Comparison of ENCODE assay signal across 16 cellular contexts in the genomic region with DNA sequence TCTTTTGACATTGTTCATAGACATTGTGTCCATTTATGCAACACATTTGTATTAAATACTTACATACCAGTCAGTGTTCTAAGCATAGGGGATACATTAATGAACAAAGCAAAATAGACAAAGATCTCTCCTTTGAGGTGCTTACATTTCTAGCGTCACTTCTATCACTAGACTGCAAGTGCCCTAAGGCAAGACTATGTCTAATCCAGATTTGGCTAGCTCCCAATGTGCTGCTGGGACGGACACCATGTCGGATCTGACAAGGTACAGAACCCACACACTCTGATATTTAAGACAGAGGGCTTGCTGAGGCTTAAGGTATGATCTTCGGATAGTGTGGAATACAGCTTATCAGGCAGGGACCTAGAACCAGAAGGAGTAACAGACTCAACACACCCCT. TPM values are rescaled to one million over a fixed set of nuclear protein-coding genes. Genes with fewer than 3 reads are reported as not detected.
DNase-seq lines count a peak whose midpoint lies in the region; ATAC-seq and TF ChIP-seq lines count a peak whose summit lies in the region.
"Had no signal": no experiment of that assay in that cellular context is flagged by ENCODE, and none has a peak within 500 bp of the region (broad histone marks: within the 10 kb centered on the region; RNA-seq: fewer than 3 reads in every experiment).

No MANE protein-coding gene starts in this region.

- no peaks in the 10 kb centered on the region for H3K23me2 ChIP-seq in H9 (ENCODE audit: insufficient read length, low read depth, low read length, poor library complexity, severe bottlenecking)

- H3K4me1 Mint-ChIP-seq in H9 (peaks cover 4 to 11% of the 10 kb centered on the region in 2 experiments), endothelial cell (ENCODE audit: unreplicated experiment) (peaks cover 7% of the 10 kb centered on the region)
- H3K4me1 Mint-ChIP-seq in activated naive CD8-positive, alpha-beta T cell treated with anti-CD3 and anti-CD28 coated beads, Interleukin-2, amount 50 U/mL, for 24 hours = peaks cover 6% of the 10 kb centered on the region
- H3K4me1 Mint-ChIP-seq: B cell; CD4-positive, alpha-beta memory T cell had no signal

- TF ChIP-seq CTCF in H9 (conservative IDR thresholded peaks at IDR 0.05) = no peak
- TF ChIP-seq CTCF in endothelial cell (IDR thresholded peaks at IDR 0.05; ENCODE audit: unreplicated experiment) = no peak

- H3K9me3 ChIP-seq in H9 (ENCODE audit: control insufficient read depth, low read depth, low read length) (no peaks in the 10 kb centered on the region), neuronal stem cell (replicated peaks in 1 of 2; ENCODE audit: control insufficient read depth in 2 of 2, insufficient read depth in 1 of 2, low read depth in 1 of 2, low read length in 2 of 2) (peaks cover 1 to 52% of the 10 kb centered on the region in 2 donors)

- DNase-seq in H9 (no peak), M059J (ENCODE audit: low read depth) (peak; percentile 91), endothelial cell (ENCODE audit: low spot score) (no peak), neuronal stem cell (ENCODE audit: low spot score) (no peak), DMS53 treated with DMSO at 0.1 percent for 48 hours (lab: John Stamatoyannopoulos, UW; ENCODE audit: unreplicated experiment) (no peak), putamen (ENCODE audit: low spot score) (no peak), HT-29 (ENCODE audit: low spot score) (no peak)
- DNase-seq in activated naive CD8-positive, alpha-beta T cell treated with anti-CD3 and anti-CD28 coated beads, Interleukin-2, amount 50 U/mL, for 24 hours = no peak
- DNase-seq: CD4-positive, alpha-beta memory T cell; DMS153; DND-41; GF-D8 had no signal

- no peak for ATAC-seq in activated naive CD8-positive, alpha-beta T cell treated with anti-CD3 and anti-CD28 coated beads, Interleukin-2, amount 50 U/mL, for 24 hours
- ATAC-seq: HCT116, HepG2 had no signal

- no peak overlapping the region for H3T11ph ChIP-seq in H9 (ENCODE audit: low read length)

- no peaks in the 10 kb centered on the region for H3K36me3 ChIP-seq in neuronal stem cell (replicated peaks in 1 of 2; ENCODE audit: control insufficient read depth in 2 of 2, insufficient read depth in 2 of 2, low read length in 2 of 2)

- no peak overlapping the region for H2BK15ac ChIP-seq in H9 (ENCODE audit: low read depth, low read length)
- H2BK15ac ChIP-seq in neuronal stem cell (ENCODE audit: low read length) = no peak overlapping the region

- H2BK120ac ChIP-seq in H9 (ENCODE audit: low read depth, low read length, poor library complexity, severe bottlenecking) = no peak overlapping the region
- H2BK120ac ChIP-seq in neuronal stem cell (ENCODE audit: low read depth, low read length) = no peak overlapping the region

- H4K20me1 ChIP-seq in H9 (ENCODE audit: control insufficient read depth, insufficient read depth, insufficient read length) = no peaks in the 10 kb centered on the region

- H3K14ac ChIP-seq in H9 (ENCODE audit: insufficient read depth, low read length) (no peak overlapping the region), neuronal stem cell (ENCODE audit: low read length) (no peak overlapping the region)

- H4K91ac ChIP-seq in H9 (ENCODE audit: insufficient read length, low read depth, low read length) (no peak overlapping the region), neuronal stem cell (ENCODE audit: low read depth, low read length, poor library complexity) (no peak overlapping the region)

- H3K79me1 ChIP-seq in H9 (ENCODE audit: insufficient read depth, low read depth, low read length, poor library complexity, severe bottlenecking) (no peaks in the 10 kb centered on the region), neuronal stem cell (ENCODE audit: low read depth, low read length) (no peaks in the 10 kb centered on the region)

- H3K4me3 Mint-ChIP-seq in H9 (no peak overlapping the region), endothelial cell (ENCODE audit: unreplicated experiment) (no peak overlapping the region)
- no peak overlapping the region for H3K4me3 Mint-ChIP-seq in activated naive CD8-positive, alpha-beta T cell treated with anti-CD3 and anti-CD28 coated beads, Interleukin-2, amount 50 U/mL, for 24 hours
- H3K4me3 Mint-ChIP-seq: B cell; CD4-positive, alpha-beta memory T cell had no signal

- no peak overlapping the region for H3K4me3 ChIP-seq in neuronal stem cell (ENCODE audit: low read length in 2 of 2)

- H3K4me1 ChIP-seq in H9 (ENCODE audit: insufficient read depth, low read length) (no peaks in the 10 kb centered on the region; the same call in 1 of the 2 replicates), neuronal stem cell (ENCODE audit: control insufficient read depth in 2 of 2, insufficient read depth in 1 of 2, low read depth in 1 of 2, low read length in 2 of 2) (peaks cover 16 to 17% of the 10 kb centered on the region in 2 donors)

- H3K27ac Mint-ChIP-seq in H9 (0 out of 7 replicates have a peak overlapping the region, but pooled peaks of 1 of the 3 experiments have one; percentile 2), endothelial cell (ENCODE audit: unreplicated experiment) (peak overlapping the region; percentile 31)
- no peak overlapping the region for H3K27ac Mint-ChIP-seq in activated naive CD8-positive, alpha-beta T cell treated with anti-CD3 and anti-CD28 coated beads, Interleukin-2, amount 50 U/mL, for 24 hours
- H3K27ac Mint-ChIP-seq: B cell; CD4-positive, alpha-beta memory T cell had no signal

- H2BK12ac ChIP-seq in H9 (ENCODE audit: insufficient read length, low read depth, low read length) (no peak overlapping the region), neuronal stem cell (ENCODE audit: low read length) (no peak overlapping the region)

- H3K9me3 Mint-ChIP-seq in H9 (peaks cover 37 to 44% of the 10 kb centered on the region in 2 experiments), endothelial cell (ENCODE audit: unreplicated experiment) (no peaks in the 10 kb centered on the region)
- H3K9me3 Mint-ChIP-seq in activated naive CD8-positive, alpha-beta T cell treated with anti-CD3 and anti-CD28 coated beads, Interleukin-2, amount 50 U/mL, for 24 hours = peaks cover 30% of the 10 kb centered on the region

- no peaks in the 10 kb centered on the region for H3K27me3 Mint-ChIP-seq in H9 (ENCODE audit: low read depth)
- peaks cover 2% of the 10 kb centered on the region for H3K27me3 Mint-ChIP-seq in endothelial cell (ENCODE audit: unreplicated experiment)
- no peaks in the 10 kb centered on the region for H3K27me3 Mint-ChIP-seq in activated naive CD8-positive, alpha-beta T cell treated with anti-CD3 and anti-CD28 coated beads, Interleukin-2, amount 50 U/mL, for 24 hours
- H3K27me3 Mint-ChIP-seq: B cell had no signal

- H3K4me2 ChIP-seq in H9 (ENCODE audit: insufficient read depth, insufficient read length, low read length) (no peak overlapping the region), neuronal stem cell (ENCODE audit: insufficient read depth, low read length, poor library complexity, severe bottlenecking) (no peak overlapping the region)

- peak overlapping the region; percentile 17 for H3K18ac ChIP-seq in H9 (ENCODE audit: insufficient read length, low read depth, low read length)
- H3K18ac ChIP-seq in neuronal stem cell (ENCODE audit: low read length) = peak overlapping the region; percentile 11

- H4K8ac ChIP-seq in H9 (replicated peaks; ENCODE audit: insufficient read length, low read depth, low read length) (no peak overlapping the region), neuronal stem cell (ENCODE audit: low read depth, low read length) (no peak overlapping the region)

- H4K5ac ChIP-seq in H9 (ENCODE audit: insufficient read length, low read depth, low read length) = no peak overlapping the region

- H3K4ac ChIP-seq in H9 (ENCODE audit: low read depth, low read length) (no peak overlapping the region), neuronal stem cell (ENCODE audit: low read length) (no peak overlapping the region)

- H2BK20ac ChIP-seq in H9 (ENCODE audit: low read depth, low read length, poor library complexity, severe bottlenecking) = peak overlapping the region; percentile 32

- H3K27me3 ChIP-seq in H9 (ENCODE audit: insufficient read depth, low read length) (no peaks in the 10 kb centered on the region), neuronal stem cell (ENCODE audit: control insufficient read depth in 3 of 3, insufficient read depth in 3 of 3, low read depth in 1 of 3, low read length in 3 of 3) (no peaks in the 10 kb centered on the region)

- peak overlapping the region; percentile 27 for H2AK5ac ChIP-seq in H9 (ENCODE audit: insufficient read length, low read length)
- H2AK5ac ChIP-seq in neuronal stem cell (ENCODE audit: low read depth, low read length) = no peak overlapping the region

- H3K56ac ChIP-seq in H9 (ENCODE audit: insufficient read length, low read depth, low read length) = no peak overlapping the region

- no peaks in the 10 kb centered on the region for H3K79me2 ChIP-seq in H9 (ENCODE audit: insufficient read depth, low read length)

- H3K27ac ChIP-seq in H9 (ENCODE audit: insufficient read length, low read depth, low read length) = no peak overlapping the region
- H3K27ac ChIP-seq in neuronal stem cell (replicated peaks; ENCODE audit: low read length) = peak overlapping the region; percentile 95
- H3K27ac ChIP-seq: C4-2B had no signal

- H3K9ac ChIP-seq in H9 (ENCODE audit: extremely low read depth, insufficient read length, low read length) (no peak overlapping the region), neuronal stem cell (ENCODE audit: low read depth, low read length, poor library complexity) (no peak overlapping the region)

- H3K36me3 Mint-ChIP-seq in H9 (ENCODE audit: insufficient read depth in 1 of 3, low read depth in 3 of 3) (peaks cover 8 to 36% (median 16%) of the 10 kb centered on the region in 3 experiments), endothelial cell (ENCODE audit: low read depth, unreplicated experiment) (no peaks in the 10 kb centered on the region)
- no peaks in the 10 kb centered on the region for H3K36me3 Mint-ChIP-seq in activated naive CD8-positive, alpha-beta T cell treated with anti-CD3 and anti-CD28 coated beads, Interleukin-2, amount 50 U/mL, for 24 hours (ENCODE audit: low read depth)
- H3K36me3 Mint-ChIP-seq: CD4-positive, alpha-beta memory T cell had no signal

- no CpG with 5 or more reads among the region's 4 CpGs for WGBS in H9 (ENCODE audit: extremely low coverage, insufficient read length, low lambda C conversion rate)
- no CpG with 5 or more reads among the region's 4 CpGs for WGBS in neuronal stem cell (ENCODE audit: extremely low coverage in 2 of 2, insufficient read length in 2 of 2, insufficient replicate concordance in 1 of 2), 2 donors

- H2BK5ac ChIP-seq in H9 (ENCODE audit: insufficient read length, low read length) (no peak overlapping the region), neuronal stem cell (ENCODE audit: low read length) (no peak overlapping the region)

- H3K23ac ChIP-seq in H9 (ENCODE audit: insufficient read length, low read depth, low read length) (no peak overlapping the region), neuronal stem cell (ENCODE audit: low read depth, low read length, poor library complexity) (no peak overlapping the region)

- H2AFZ ChIP-seq in H9 (ENCODE audit: low read length) = no peak overlapping the region
- peak overlapping the region; percentile 54 for H2AFZ ChIP-seq in neuronal stem cell (ENCODE audit: low read length)

RNA-seq across cellular contexts. Expression of a gene that starts 41.4 kb away (rescaled TPM):
- 10.1 and 10.4 TPM in 2 replicates for total RNA-seq in H9 (2021)
- total RNA-seq in M059J (2014; rRNA removed; shearing (Covaris generic)) = 173 and 262 TPM in 2 replicates
- total RNA-seq in endothelial cell (ENCODE audit: unreplicated experiment) = 7.8 TPM
- 30.3 TPM for polyA plus RNA-seq in neuronal stem cell (2013, experiment 1 of 2)
- 32.7 TPM for polyA plus RNA-seq in neuronal stem cell (2013, experiment 2 of 2)
- total RNA-seq in HT-29 (2014; rRNA removed; shearing (Covaris generic)) = 15.0 and 20.5 TPM in 2 replicates
- total RNA-seq: B cell; CD4-positive, alpha-beta memory T cell had no signal
